Comparison of ENCODE assay signal across 11 cellular contexts in genomic region chr17:57295526-57296023, GRCh38. TPM values are rescaled to one million over a fixed set of nuclear protein-coding genes. Genes with fewer than 3 reads are reported as not detected.
DNase-seq lines count a peak whose midpoint lies in the region; ATAC-seq, FAIRE-seq and TF ChIP-seq lines count a peak whose summit lies in the region.
"Had no signal": no experiment of that assay in that cellular context is flagged by ENCODE, and none has a peak within 500 bp of the region (broad histone marks: within the 10 kb centered on the region; RNA-seq: fewer than 3 reads in every experiment).

No MANE protein-coding gene starts in this region.

- ATAC-seq in heart left ventricle (no peak), left cardiac atrium (no peak), HG03196 (IDR thresholded peaks at IDR 0.05; ENCODE audit: unreplicated experiment) (no peak)

- no peak overlapping the region for H2AFZ ChIP-seq in MM.1S (ENCODE audit: low read length)

- H3K36me3 ChIP-seq in heart left ventricle (peaks cover 0 to 17% (median 5%) of the 10 kb centered on the region in 9 donors), MM.1S (replicated peaks; ENCODE audit: insufficient read depth, low read length) (peaks cover 8% of the 10 kb centered on the region; the same call in 1 of the 2 replicates)

- H3K27ac ChIP-seq in heart left ventricle = peak overlapping the region in 7 of 12 donors; percentile 3 to 69 (median 51)
- no peak overlapping the region for H3K27ac ChIP-seq in MM.1S (ENCODE audit: low read length)

- no peak for TF ChIP-seq CTCF in heart left ventricle (IDR thresholded peaks at IDR 0.05)
- no peak for TF ChIP-seq CTCF in MM.1S (IDR thresholded peaks at IDR 0.05; ENCODE audit: low read length)

- no peak for TF ChIP-seq POLR2A in heart left ventricle (IDR thresholded peaks at IDR 0.05)

- H3K9ac ChIP-seq in MM.1S (ENCODE audit: low read length) = no peak overlapping the region

- H3K4me2 ChIP-seq in MM.1S (ENCODE audit: low read depth, low read length) = no peak overlapping the region

- H3F3A ChIP-seq in MM.1S (ENCODE audit: insufficient read depth, low read length) = no peaks in the 10 kb centered on the region

- H3K4me3 ChIP-seq in heart left ventricle = no peak overlapping the region
- no peak overlapping the region for H3K4me3 ChIP-seq in MM.1S (ENCODE audit: low read length)

- H3K9me3 ChIP-seq in heart left ventricle (peaks cover 0 to 9% (median 0%) of the 10 kb centered on the region in 12 donors), MM.1S (replicated peaks; ENCODE audit: insufficient read depth, low read length) (no peaks in the 10 kb centered on the region)

- intact Hi-C loops in heart left ventricle (cut with DNase I) = no loop called here
- intact Hi-C loops in left cardiac atrium (cut with DNase I) = no loop called here

- peaks cover 0 to 34% (median 13%) of the 10 kb centered on the region in 12 donors for H3K4me1 ChIP-seq in heart left ventricle
- H3K4me1 ChIP-seq in MM.1S (ENCODE audit: low read length) = no peaks in the 10 kb centered on the region

- H3K27me3 ChIP-seq in heart left ventricle = no peaks in the 10 kb centered on the region
- no peaks in the 10 kb centered on the region for H3K27me3 ChIP-seq in MM.1S (replicated peaks; ENCODE audit: insufficient read depth, low read length)

- FAIRE-seq in urothelium cell line (lab: Jason Lieb, UNC) = no peak
- FAIRE-seq: bronchial epithelial cell, D721Med, GM19239 had no signal

- peaks cover 83% of the 10 kb centered on the region for H3K79me2 ChIP-seq in MM.1S (ENCODE audit: low read length)

- no peaks in the 10 kb centered on the region for H4K20me1 ChIP-seq in MM.1S (ENCODE audit: insufficient read depth, low read length)

- 59 to 77% (median 73%) methylated on average over 5 of the region's 5 CpGs for WGBS in heart left ventricle, 4 donors

- in situ Hi-C loops in SK-MEL-5 (cut with HindIII; ENCODE audit: low pct_unique_long_range_greater_than_20kb, low sequenced_read_pairs) = no loop called here

- no peak for DNase-seq in heart left ventricle
- no peak for DNase-seq in left cardiac atrium
- DNase-seq in SK-MEL-5 (ENCODE audit: low read depth, low spot score) = peak; percentile 72
- DNase-seq in glomerular endothelial cell (ENCODE audit: extremely low read depth, low read depth, low spot score) = peak; percentile 54
- DNase-seq in urothelium cell line (ENCODE audit: low spot score) = peak; percentile 27
- no peak for DNase-seq in MM.1S
- no peak for DNase-seq in NCI-H2227 (lab: John Stamatoyannopoulos, UW; ENCODE audit: unreplicated experiment)

- no peaks in the 10 kb centered on the region for H3K9me2 ChIP-seq in MM.1S (replicated peaks; ENCODE audit: insufficient read depth, low read length)

RNA-seq across cellular contexts. Expression of gene MSI2, which starts 39.3 kb away (rescaled TPM):
- total RNA-seq in heart left ventricle = 100 to 1,000 TPM in 6 of 9 donors, 10 to 100 TPM in 3; 43.2 to 120 (median 104) TPM
- polyA plus RNA-seq in heart left ventricle = 10 to 100 TPM; 35.9 to 51.5 TPM
- 10 to 100 TPM; 84.1 to 95.5 TPM for total RNA-seq in left cardiac atrium
- 74.8 and 85.2 TPM in 2 replicates for total RNA-seq in SK-MEL-5 (2014; rRNA removed; shearing (Covaris generic))
- polyA plus RNA-seq in SK-MEL-5 (2015; cell fraction: cytosol; rRNA removed) = 57.7 and 64.7 TPM in 2 replicates
- 64.3 and 74.9 TPM in 2 replicates for polyA plus RNA-seq in SK-MEL-5 (2015; cell fraction: nucleus; rRNA removed)
- 10.3 and 15.9 TPM in 2 replicates for total RNA-seq in glomerular endothelial cell

Comparison
In these comparisons a context has a peak if more than half of its experiments do, and no peak if none do; other contexts are left out.
1. DNase-seq: peak in SK-MEL-5 (single experiment), glomerular endothelial cell (single experiment) and urothelium cell line (single experiment); none in heart left ventricle (0 of 5), left cardiac atrium (single experiment), MM.1S (single experiment) and NCI-H2227 (single experiment).